21 cellular contexts compared by ENCODE assay signal in genomic region chr9:79131876-79132377, GRCh38.
"Had no signal": no experiment of that assay in that cellular context is flagged by ENCODE, and none has a peak within 500 bp of the region (broad histone marks: within the 10 kb centered on the region; RNA-seq: fewer than 3 reads in every experiment).

No MANE protein-coding gene starts in this region.

- H3K27ac Mint-ChIP-seq: activated CD4-positive, alpha-beta T cell treated with anti-CD3 and anti-CD28 coated beads, Interleukin-2, amount 10 ng/mL, durations not matched to agents 7 days and 5 days; activated naive CD4-positive, alpha-beta T cell treated with anti-CD3 and anti-CD28 coated beads, Interleukin-2, amount 10 ng/mL, durations not matched to agents 7 days and 5 days; dendritic cell treated with granulocyte-macrophage colony-stimulating factor and Interleukin-4, amounts not matched to agents 40 ng/mL and 50 ng/mL, for 4 days; mesothelial cell of epicardium; nephron; progenitor cell of endocrine pancreas; stimulated activated naive CD8-positive, alpha-beta T cell treated with anti-CD3 and anti-CD28 coated beads, Interleukin-15, Interleukin-2, amounts not matched to agents 100 ng/mL and 50 ng/mL, for 24 hours; T-helper 2 cell treated with Interferon-gamma antibody and Interleukin-4, amounts not matched to agents 5 μg/mL and 100 μg/mL, for 36 hours had no signal

- H3K4me1 ChIP-seq: lower lobe of right lung, transverse colon, uterus had no signal

- ATAC-seq: activated T-cell treated with anti-CD3 and anti-CD28 coated beads, Interleukin-2, amount 50 U/mL, for 4 hours; left colon; lower lobe of right lung had no signal

- DNase-seq: activated CD4-positive, alpha-beta T cell treated with anti-CD3 and anti-CD28 coated beads, Interleukin-2, amount 10 ng/mL, durations not matched to agents 7 days and 5 days; activated CD8-positive, alpha-beta memory T cell treated with anti-CD3 and anti-CD28 coated beads, Interleukin-2, amount 50 U/mL, for 4 hours; activated naive CD4-positive, alpha-beta T cell treated with anti-CD3 and anti-CD28 coated beads, Interleukin-2, amount 10 ng/mL, durations not matched to agents 7 days and 5 days; activated T-cell treated with anti-CD3 and anti-CD28 coated beads, Interleukin-2, amount 50 U/mL, for 4 hours; effector CD8-positive, alpha-beta T cell; esophagus squamous epithelium; islet precursor cell; left colon; lower lobe of right lung; occipital lobe; stimulated activated CD4-positive, alpha-beta T cell treated with anti-CD3 and anti-CD28 coated beads, Interleukin-12 subunit alpha, Interleukin-12 subunit beta, amount 100 ng/mL, for 4 hours; stimulated activated CD4-positive, alpha-beta T cell treated with anti-CD3 and anti-CD28 coated beads, Interleukin-1b, Interleukin-23, amount 100 ng/mL, for 48 hours; stimulated activated CD8-positive, alpha-beta memory T cell treated with anti-CD3 and anti-CD28 coated beads, Interleukin-4, amount 100 ng/mL, for 48 hours; transverse colon; uterus had no signal

- H3K4me1 Mint-ChIP-seq: activated CD4-positive, alpha-beta T cell treated with anti-CD3 and anti-CD28 coated beads, Interleukin-2, amount 10 ng/mL, durations not matched to agents 7 days and 5 days; activated naive CD4-positive, alpha-beta T cell treated with anti-CD3 and anti-CD28 coated beads, Interleukin-2, amount 10 ng/mL, durations not matched to agents 7 days and 5 days had no signal

- H3K36me3 ChIP-seq: esophagus squamous epithelium, lower lobe of right lung, transverse colon, uterus had no signal

- H3K4me3 ChIP-seq: esophagus squamous epithelium, lower lobe of right lung, transverse colon, uterus had no signal

- H3K27me3 Mint-ChIP-seq: activated CD4-positive, alpha-beta T cell treated with anti-CD3 and anti-CD28 coated beads, Interleukin-2, amount 10 ng/mL, durations not matched to agents 7 days and 5 days; activated naive CD4-positive, alpha-beta T cell treated with anti-CD3 and anti-CD28 coated beads, Interleukin-2, amount 10 ng/mL, durations not matched to agents 7 days and 5 days; dendritic cell treated with granulocyte-macrophage colony-stimulating factor and Interleukin-4, amounts not matched to agents 40 ng/mL and 50 ng/mL, for 4 days; stimulated activated naive CD8-positive, alpha-beta T cell treated with anti-CD3 and anti-CD28 coated beads, Interleukin-15, Interleukin-2, amounts not matched to agents 100 ng/mL and 50 ng/mL, for 24 hours had no signal

- H3K27ac ChIP-seq: esophagus squamous epithelium, lower lobe of right lung, transverse colon, uterus had no signal

- H3K27me3 ChIP-seq: esophagus squamous epithelium, transverse colon, uterus had no signal

- H3K4me3 Mint-ChIP-seq: activated CD4-positive, alpha-beta T cell treated with anti-CD3 and anti-CD28 coated beads, Interleukin-2, amount 10 ng/mL, durations not matched to agents 7 days and 5 days; activated naive CD4-positive, alpha-beta T cell treated with anti-CD3 and anti-CD28 coated beads, Interleukin-2, amount 10 ng/mL, durations not matched to agents 7 days and 5 days; activated T-cell treated with anti-CD3 and anti-CD28 coated beads, Interleukin-2, amount 50 U/mL, for 4 hours; dendritic cell treated with granulocyte-macrophage colony-stimulating factor and Interleukin-4, amounts not matched to agents 40 ng/mL and 50 ng/mL, for 4 days; mesothelial cell of epicardium; nephron; stimulated activated naive CD8-positive, alpha-beta T cell treated with anti-CD3 and anti-CD28 coated beads, Interleukin-15, Interleukin-2, amounts not matched to agents 100 ng/mL and 50 ng/mL, for 24 hours; T-helper 2 cell treated with Interferon-gamma antibody and Interleukin-4, amounts not matched to agents 5 μg/mL and 100 μg/mL, for 36 hours had no signal

- H3K9me3 Mint-ChIP-seq: activated CD4-positive, alpha-beta T cell treated with anti-CD3 and anti-CD28 coated beads, Interleukin-2, amount 10 ng/mL, durations not matched to agents 7 days and 5 days; activated naive CD4-positive, alpha-beta T cell treated with anti-CD3 and anti-CD28 coated beads, Interleukin-2, amount 10 ng/mL, durations not matched to agents 7 days and 5 days; activated T-cell treated with anti-CD3 and anti-CD28 coated beads, Interleukin-2, amount 50 U/mL, for 4 hours; dendritic cell treated with granulocyte-macrophage colony-stimulating factor and Interleukin-4, amounts not matched to agents 40 ng/mL and 50 ng/mL, for 4 days; nephron; stimulated activated naive CD8-positive, alpha-beta T cell treated with anti-CD3 and anti-CD28 coated beads, Interleukin-15, Interleukin-2, amounts not matched to agents 100 ng/mL and 50 ng/mL, for 24 hours; T-helper 2 cell treated with Interferon-gamma antibody and Interleukin-4, amounts not matched to agents 5 μg/mL and 100 μg/mL, for 36 hours had no signal

- H3K36me3 Mint-ChIP-seq: activated naive CD4-positive, alpha-beta T cell treated with anti-CD3 and anti-CD28 coated beads, Interleukin-2, amount 10 ng/mL, durations not matched to agents 7 days and 5 days; mesothelial cell of epicardium had no signal

- H3K9me3 ChIP-seq: esophagus squamous epithelium, lower lobe of right lung, transverse colon, uterus had no signal
